8 cellular contexts compared by ENCODE assay signal in genomic region chr4:83013931-83014330, GRCh38. TPM values are rescaled to one million over a fixed set of nuclear protein-coding genes. Genes with fewer than 3 reads are reported as not detected.
A peak's percentile ranks its signal among the peaks of the same experiment; 100 is the strongest.
DNase-seq lines count a peak whose midpoint lies in the region; FAIRE-seq and TF ChIP-seq lines count a peak whose summit lies in the region.
"Had no signal": no experiment of that assay in that cellular context is flagged by ENCODE, and none has a peak within 500 bp of the region (broad histone marks: within the 10 kb centered on the region; RNA-seq: fewer than 3 reads in every experiment).

No MANE protein-coding gene starts in this region.

- CTCF ChIA-PET in H1 (lab: Charles Lee; ENCODE audit: partially characterized antibody) = no interaction called here

- no peak overlapping the region for H3K18ac ChIP-seq in H1 (ENCODE audit: extremely low read depth, low read length)

- H3K4me1 ChIP-seq in GM23248 (ENCODE audit: insufficient read depth) (peaks cover 18% of the 10 kb centered on the region), H1 (replicated peaks in 1 of 4; ENCODE audit: control insufficient read depth in 3 of 4, insufficient read depth in 4 of 4, low read length in 3 of 4) (peaks cover 0 to 6% (median 3%) of the 10 kb centered on the region in 4 experiments; a peak in 3 of 7 replicates), prostate gland (replicated peaks) (no peaks in the 10 kb centered on the region)

- H3K4me2 ChIP-seq in GM23248 (ENCODE audit: unreplicated experiment) (peak overlapping the region; percentile 96), H1 (ENCODE audit: insufficient read depth in 1 of 2, low read depth in 2 of 2, low read length in 2 of 2) (peak overlapping the region; percentile 72 to 87; a peak in 2 of 4 replicates)

- no peaks in the 10 kb centered on the region for H3K9me2 ChIP-seq in GM23248 (ENCODE audit: insufficient read depth)

- H4K5ac ChIP-seq in H1 (ENCODE audit: insufficient read length, low read depth, low read length) = no peak overlapping the region

- H4K8ac ChIP-seq in H1 (ENCODE audit: extremely low read depth, insufficient read depth, low read length) = no peak overlapping the region

- intact Hi-C loops in prostate gland (cut with DNase I) = loop anchor here (2.0 to 5.0 kb wide), 4 partner anchors 21 to 443 kb away; partner anchors contain the start of genes COPS4, HELQ, MRPS18C and THAP9

- no peak overlapping the region for H3K23ac ChIP-seq in H1 (ENCODE audit: insufficient read length)

- POLR2A ChIA-PET in H1 (lab: Charles Lee; ENCODE audit: partially characterized antibody) = interaction anchor here (1.2 to 2.0 kb wide), 2 partner anchors 14 to 21 kb away, joined by 5 to 20 read pairs; partner anchors contain the start of gene COPS4

- no peaks in the 10 kb centered on the region for H4K20me1 ChIP-seq in GM23248 (ENCODE audit: insufficient read depth)
- no peaks in the 10 kb centered on the region for H4K20me1 ChIP-seq in H1 (replicated peaks in 1 of 2; ENCODE audit: control insufficient read depth in 1 of 2, insufficient read depth in 2 of 2, low read length in 2 of 2)

- peaks cover 29% of the 10 kb centered on the region for H3F3A ChIP-seq in GM23248 (ENCODE audit: insufficient read depth)

- H2BK120ac ChIP-seq in H1 (replicated peaks; ENCODE audit: low read depth, low read length) = no peak overlapping the region

- H2AK5ac ChIP-seq in H1 (ENCODE audit: low read depth, low read length) = no peak overlapping the region

- H3K79me1 ChIP-seq in H1 (ENCODE audit: low read depth, low read length) = no peaks in the 10 kb centered on the region

- H3K36me3 ChIP-seq in GM23248 (ENCODE audit: low read depth) = no peaks in the 10 kb centered on the region
- no peaks in the 10 kb centered on the region for H3K36me3 ChIP-seq in H1 (ENCODE audit: control insufficient read depth in 2 of 4, insufficient read depth in 4 of 4, low read length in 3 of 4)
- H3K36me3 ChIP-seq in prostate gland = no peaks in the 10 kb centered on the region

- no peaks in the 10 kb centered on the region for H3K27me3 ChIP-seq in GM23248 (replicated peaks; ENCODE audit: insufficient read depth)
- H3K27me3 ChIP-seq in H1 (replicated peaks in 1 of 4; ENCODE audit: control insufficient read depth in 3 of 4, extremely low read depth in 1 of 4, insufficient read depth in 3 of 4, low read length in 3 of 4) = peaks cover 0 to 6% (median 3%) of the 10 kb centered on the region in 4 experiments; a peak in 4 of 7 replicates
- no peaks in the 10 kb centered on the region for H3K27me3 ChIP-seq in prostate gland (replicated peaks; ENCODE audit: insufficient read depth)

- H4K91ac ChIP-seq in H1 (replicated peaks; ENCODE audit: insufficient read length, low read length) = no peak overlapping the region

- no peak overlapping the region for H2BK15ac ChIP-seq in H1 (ENCODE audit: low read length)

- no peak overlapping the region for H3K56ac ChIP-seq in H1 (replicated peaks; ENCODE audit: insufficient read length, low read depth, low read length)

- H3K27ac ChIP-seq in GM23248 (peak overlapping the region; percentile 83; the same call in 1 of the 2 replicates), H1 (ENCODE audit: low read depth, low read length) (no peak overlapping the region), prostate gland (peak overlapping the region; percentile 88 to 90), substantia nigra (ENCODE audit: low read depth, low read length, poor library complexity, severe bottlenecking) (no peak overlapping the region)

- H3K79me2 ChIP-seq in GM23248 (ENCODE audit: insufficient read depth) (peaks cover 16% of the 10 kb centered on the region), H1 (ENCODE audit: control insufficient read depth in 1 of 2, insufficient read depth in 2 of 2, low read length in 2 of 2) (peaks cover 0 to 12% of the 10 kb centered on the region in 2 experiments; a peak in 2 of 4 replicates)

- H3K9me3 ChIP-seq in GM23248 (ENCODE audit: low read depth) (no peaks in the 10 kb centered on the region), H1 (ENCODE audit: insufficient read depth in 2 of 2, low read depth in 1 of 2, low read length in 1 of 2) (no peaks in the 10 kb centered on the region), prostate gland (no peaks in the 10 kb centered on the region)

- H2BK12ac ChIP-seq in H1 (ENCODE audit: low read depth, low read length) = no peak overlapping the region

- no peak overlapping the region for H3K14ac ChIP-seq in H1 (ENCODE audit: insufficient read length)

- in situ Hi-C loops in GM23248 (cut with MboI) = no loop called here

- peak overlapping the region; percentile 97 for H3K9ac ChIP-seq in GM23248
- H3K9ac ChIP-seq in H1 (replicated peaks in 1 of 4; ENCODE audit: extremely low read depth in 1 of 4, low read depth in 3 of 4, low read length in 3 of 4) = no peak overlapping the region

- DNase-seq in GM23248 = no peak
- peak; percentile 15 for DNase-seq in NCI-H69 (lab: John Stamatoyannopoulos, UW)
- no peak for DNase-seq in H1 (ENCODE audit: low read depth in 1 of 2, low spot score in 2 of 2)
- DNase-seq in prostate gland (ENCODE audit: low spot score) = no peak
- no peak for DNase-seq in substantia nigra (lab: John Stamatoyannopoulos, UW)
- DNase-seq in NCI-H748 (lab: John Stamatoyannopoulos, UW; ENCODE audit: unreplicated experiment) = no peak
- no peak for DNase-seq in stimulated activated CD4-positive, alpha-beta T cell treated with anti-CD3 and anti-CD28 coated beads, Interleukin-4, amount 100 ng/mL, for 4 hours
- DNase-seq: activated CD8-positive, alpha-beta memory T cell treated with anti-CD3 and anti-CD28 coated beads, Interleukin-2, amount 50 U/mL, for 48 hours had no signal

- no peak for TF ChIP-seq CTCF in H1 (IDR thresholded peaks at IDR 0.05; ENCODE audit: control extremely low read depth in 1 of 3, insufficient read depth in 1 of 3, low read depth in 1 of 3, low read length in 3 of 3)
- TF ChIP-seq CTCF in prostate gland (IDR thresholded peaks at IDR 0.05) = no peak

- no peak overlapping the region for H3K4ac ChIP-seq in H1 (replicated peaks; ENCODE audit: insufficient read length, low read depth, low read length)

- no peak for TF ChIP-seq EP300 in H1 (IDR thresholded peaks at IDR 0.05; ENCODE audit: borderline replicate concordance in 1 of 2, low read depth in 2 of 2, low read length in 2 of 2)

- H2BK20ac ChIP-seq in H1 (ENCODE audit: low read length) = no peak overlapping the region

- peaks cover 13% of the 10 kb centered on the region for H3K23me2 ChIP-seq in H1 (ENCODE audit: low read depth, low read length)

- H2BK5ac ChIP-seq in H1 (ENCODE audit: low read depth, low read length) = no peak overlapping the region

- no peak for FAIRE-seq in H1 (lab: Jason Lieb, UNC)

- H2AFZ ChIP-seq in GM23248 (peak overlapping the region; percentile 98), H1 (ENCODE audit: low read length) (peak overlapping the region; percentile 49)

- peak overlapping the region; percentile 88 for H3K4me3 ChIP-seq in GM23248
- H3K4me3 ChIP-seq in H1 (ENCODE audit: extremely low read depth in 1 of 4, insufficient read depth in 2 of 4, low read depth in 3 of 4, low read length in 4 of 4) = peak overlapping the region in 1 of 4 experiments; percentile 98; a peak in 1 of 8 replicates
- H3K4me3 ChIP-seq in prostate gland = peak overlapping the region in 1 of 2 donors; percentile 82

- no peak for TF ChIP-seq RAD21 in H1 (IDR thresholded peaks at IDR 0.05 in 1 of 2, conservative IDR thresholded peaks at IDR 0.05 in 1 of 2; ENCODE audit: low read depth in 2 of 2, low read length in 2 of 2)

- TF ChIP-seq POLR2A in H1 (IDR thresholded peaks at IDR 0.05; ENCODE audit: control extremely low read depth in 1 of 2, low read depth in 2 of 2, low read length in 2 of 2) = no peak
- no peak for TF ChIP-seq POLR2A in prostate gland (IDR thresholded peaks at IDR 0.05)

TF ChIP-seq in H1, 55 proteins besides CTCF, POLR2A, EP300 and RAD21 (continues in another document):
- TF ChIP-seq JUND (IDR thresholded peaks at IDR 0.05; ENCODE audit: low read length) (no peak), BCL11A (IDR thresholded peaks at IDR 0.05; ENCODE audit: low read depth in 2 of 2, low read length in 2 of 2) (no peak), RXRA (IDR thresholded peaks at IDR 0.05; ENCODE audit: insufficient read depth, low read depth, low read length) (no peak), SP1 (IDR thresholded peaks at IDR 0.05; ENCODE audit: low read depth, low read length) (no peak), SIX5 (IDR thresholded peaks at IDR 0.05; ENCODE audit: low read depth, low read length) (no peak), TEAD4 (IDR thresholded peaks at IDR 0.05; ENCODE audit: low read depth, low read length) (no peak)

RNA-seq across cellular contexts. Expression of gene LIN54, which starts 3.3 kb away (rescaled TPM):
- 10.4 and 13.3 TPM in 2 replicates for total RNA-seq in GM23248 (2014; rRNA removed; shearing (Covaris generic))
- polyA plus RNA-seq in GM23248 (2016; fragmentation: Nextera tagmentation; extraction: Ambion mirVana) (6.4 and 6.8 TPM in 2 replicates), H1 (2011; rRNA removed) (3.6 and 5.7 TPM in 2 replicates)
- total RNA-seq in H1 (2021; fragmentation: NEBNext Ultra II Directional; extraction: Animal tissue kit (Norgen Biotek cat#: 25700)) = 11.1 and 12.9 TPM in 2 replicates
- polyA plus RNA-seq in H1 (2011; cell fraction: cytosol; rRNA removed) = 5.3 TPM
- 5.6 TPM for polyA plus RNA-seq in H1 (2011; cell fraction: nucleus; rRNA removed)
- polyA plus RNA-seq in H1 (2012, experiment 1 of 2) = 4.4 to 5.6 TPM (median 5.3 TPM) in 4 replicates
- polyA plus RNA-seq in H1 (2012, experiment 2 of 2) = 0.38 TPM
- 5.7 TPM for polyA plus RNA-seq in H1 (2013, experiment 1 of 2)
- polyA plus RNA-seq in H1 (2013, experiment 2 of 2) = 5.8 TPM
- 27.7 and 35.2 TPM in 2 replicates for polyA minus RNA-seq in H1 (2011; rRNA and poly(A)+ RNA removed)
- polyA minus RNA-seq in H1 (2011; cell fraction: cytosol; rRNA and poly(A)+ RNA removed) = 10.1 TPM
- polyA minus RNA-seq in H1 (2011; cell fraction: nucleus; rRNA and poly(A)+ RNA removed) = 24.9 TPM
- total RNA-seq in prostate gland = 10 to 100 TPM in 1 of 2 donors, 1 to 10 TPM in 1; 9.7 to 13.9 TPM

RNA-seq across cellular contexts. Expression of gene COPS4, which starts 21.1 kb away (rescaled TPM):
- 69.2 and 83.7 TPM in 2 replicates for total RNA-seq in GM23248 (2014; rRNA removed; shearing (Covaris generic))
- polyA plus RNA-seq in GM23248 (2016; fragmentation: Nextera tagmentation; extraction: Ambion mirVana) = 67.0 and 74.0 TPM in 2 replicates
- total RNA-seq in H1 (2021; fragmentation: NEBNext Ultra II Directional; extraction: Animal tissue kit (Norgen Biotek cat#: 25700)) = 28.3 and 32.5 TPM in 2 replicates
- polyA plus RNA-seq in H1 (2011; rRNA removed) = 10.7 and 14.9 TPM in 2 replicates
- polyA plus RNA-seq in H1 (2011; cell fraction: cytosol; rRNA removed) = 23.2 TPM
- polyA plus RNA-seq in H1 (2011; cell fraction: nucleus; rRNA removed) = 22.4 TPM
- polyA plus RNA-seq in H1 (2012, experiment 1 of 2) = 26.5 to 41.5 TPM (median 33.5 TPM) in 4 replicates
- 6.9 TPM for polyA plus RNA-seq in H1 (2012, experiment 2 of 2)
- polyA plus RNA-seq in H1 (2013, experiment 1 of 2) = 26.8 TPM
- 26.9 TPM for polyA plus RNA-seq in H1 (2013, experiment 2 of 2)
- polyA minus RNA-seq in H1 (2011; rRNA and poly(A)+ RNA removed) = 31.8 and 39.2 TPM in 2 replicates
- 11.7 TPM for polyA minus RNA-seq in H1 (2011; cell fraction: cytosol; rRNA and poly(A)+ RNA removed)
- polyA minus RNA-seq in H1 (2011; cell fraction: nucleus; rRNA and poly(A)+ RNA removed) = 14.8 TPM
- 10 to 100 TPM; 50.5 to 56.9 TPM for total RNA-seq in prostate gland

Comparison
In these comparisons a context has a peak if more than half of its experiments do, and no peak if none do; other contexts are left out.
1. H3K27ac ChIP-seq: peak in GM23248 (single experiment) and prostate gland (2 of 2); none in H1 (single experiment) and substantia nigra (single experiment).